ENCODE assay signal across 6 cellular contexts in genomic region chr12:6915023-6915788, GRCh38.
A peak's percentile ranks its signal among the peaks of the same experiment; 100 is the strongest.
DNase-seq lines count a peak whose midpoint lies in the region; ATAC-seq and TF ChIP-seq lines count a peak whose summit lies in the region.

No MANE protein-coding gene starts in this region.

- DNase-seq in GM20000 (ENCODE audit: low spot score) (peak; percentile 58), iPS-NIHi7 (ENCODE audit: extremely low spot score) (peak; percentile 71)

- ATAC-seq in SK-N-SH treated with all-trans-retinoic acid at 6 μM for 48 hours, result peak; percentile 44
- ATAC-seq in GM19035 (IDR thresholded peaks at IDR 0.05; ENCODE audit: unreplicated experiment), result no peak
- no peak for ATAC-seq in GM19328 (IDR thresholded peaks at IDR 0.05; ENCODE audit: unreplicated experiment)
- ATAC-seq in HG03039 (IDR thresholded peaks at IDR 0.05; ENCODE audit: unreplicated experiment), result no peak

- no peak for TF ChIP-seq CTCF in GM20000 (IDR thresholded peaks at IDR 0.05; ENCODE audit: extremely low read depth, missing control alignments)

TF ChIP-seq in SK-N-SH treated with all-trans-retinoic acid at 6 μM for 48 hours, 23 proteins besides CTCF, POLR2A, EP300 and RAD21:
- TF ChIP-seq ZNF8 (CRISPR knock-in tag; IDR thresholded peaks at IDR 0.05) (no peak), ISL1 (CRISPR knock-in tag; IDR thresholded peaks at IDR 0.05) (no peak), SNAI2 (CRISPR knock-in tag; IDR thresholded peaks at IDR 0.05) (no peak), RARB (CRISPR knock-in tag; IDR thresholded peaks at IDR 0.05) (no peak), ZNF565 (CRISPR knock-in tag; conservative IDR thresholded peaks at IDR 0.05; ENCODE audit: low read depth) (no peak), ZFP30 (CRISPR knock-in tag; IDR thresholded peaks at IDR 0.05) (no peak), TCF4 (CRISPR knock-in tag; IDR thresholded peaks at IDR 0.05; ENCODE audit: borderline replicate concordance) (no peak), ZC3H10 (CRISPR knock-in tag; IDR thresholded peaks at IDR 0.05) (no peak), BACH2 (CRISPR knock-in tag; IDR thresholded peaks at IDR 0.05; ENCODE audit: borderline replicate concordance) (no peak), CREB5 (CRISPR knock-in tag; IDR thresholded peaks at IDR 0.05; ENCODE audit: low read depth) (no peak), CSDC2 (CRISPR knock-in tag; IDR thresholded peaks at IDR 0.05) (no peak), POU6F1 (CRISPR knock-in tag; IDR thresholded peaks at IDR 0.05; ENCODE audit: borderline replicate concordance, low read depth) (no peak), GLIS3 (CRISPR knock-in tag; IDR thresholded peaks at IDR 0.05) (no peak), ZFP3 (CRISPR knock-in tag; IDR thresholded peaks at IDR 0.05) (no peak), TOX (CRISPR knock-in tag; IDR thresholded peaks at IDR 0.05; ENCODE audit: borderline replicate concordance) (no peak)
